In the genomic region with DNA sequence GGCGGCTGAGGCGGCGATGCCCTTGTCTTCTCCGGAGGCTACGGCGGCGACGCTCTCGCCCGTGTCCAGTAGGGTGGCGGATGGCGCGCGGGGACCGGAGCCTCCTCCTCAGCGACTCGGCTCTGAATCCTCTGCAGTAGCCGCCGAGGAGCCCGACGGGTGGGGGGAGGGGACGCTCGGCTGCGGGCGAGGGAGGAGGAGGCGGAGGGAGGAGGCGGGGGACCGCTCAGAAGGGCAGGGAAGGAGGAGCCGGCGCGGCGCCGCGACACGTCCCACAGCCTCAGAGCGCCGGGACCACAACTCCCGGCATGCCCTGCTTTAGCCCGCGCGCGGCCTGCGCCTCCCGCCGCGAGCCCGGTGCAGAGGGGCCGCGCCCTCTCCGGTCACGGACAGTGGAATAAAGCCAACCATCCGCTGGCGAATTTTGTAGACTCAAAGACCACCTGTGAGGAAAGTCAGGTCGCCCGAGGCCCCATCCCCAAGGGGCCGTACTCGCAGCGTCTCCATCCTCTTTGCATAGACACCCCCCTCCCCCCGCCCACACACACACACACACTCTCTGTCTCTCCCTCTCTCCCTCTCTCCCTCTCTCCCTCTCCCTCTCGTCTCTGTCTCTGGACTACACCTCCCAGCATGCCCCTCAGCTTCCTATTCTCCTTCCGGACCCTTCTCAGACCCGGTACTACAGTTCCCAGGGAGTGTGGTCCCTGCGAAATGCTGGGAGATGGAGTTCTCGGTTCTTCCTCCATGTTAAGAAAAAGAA, we compare ENCODE assay signal across 8 cellular contexts. TPM values are rescaled to one million over a fixed set of nuclear protein-coding genes. Genes with fewer than 3 reads are reported as not detected.
DNase-seq lines count a peak whose midpoint lies in the region; ATAC-seq, FAIRE-seq and TF ChIP-seq lines count a peak whose summit lies in the region.

A gene with protein sequence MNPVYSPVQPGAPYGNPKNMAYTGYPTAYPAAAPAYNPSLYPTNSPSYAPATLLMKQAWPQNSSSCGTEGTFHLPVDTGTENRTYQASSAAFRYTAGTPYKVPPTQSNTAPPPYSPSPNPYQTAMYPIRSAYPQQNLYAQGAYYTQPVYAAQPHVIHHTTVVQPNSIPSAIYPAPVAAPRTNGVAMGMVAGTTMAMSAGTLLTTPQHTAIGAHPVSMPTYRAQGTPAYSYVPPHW (minus strand): TSS at position 157 of the 763 bp plus-strand sequence. CDS start 129,638 bp downstream, outside the sequence.

- DNase-seq in Caco-2 (peak; percentile 98 to 99), HTR-8/SVneo (ENCODE audit: insufficient read length, low spot score) (peak; percentile 98), NOMO-1 treated with DMSO at 0.1 percent for 48 hours (lab: John Stamatoyannopoulos, UW; ENCODE audit: unreplicated experiment) (peak; percentile 96), medulla oblongata (ENCODE audit: extremely low spot score) (peak; percentile 100)
- peak; percentile 81 to 87 for DNase-seq in activated CD8-positive, alpha-beta memory T cell treated with anti-CD3 and anti-CD28 coated beads for 4 hours (ENCODE audit: low read depth in 2 of 2)
- peak; percentile 81 to 83 (median 82) for DNase-seq in effector memory CD8-positive, alpha-beta T cell
- DNase-seq in stimulated activated CD8-positive, alpha-beta memory T cell treated with anti-CD3 and anti-CD28 coated beads, Interleukin-12 subunit alpha, Interleukin-12 subunit beta, amount 100 ng/mL, for 1 hour (ENCODE audit: low read depth) = peak; percentile 87

- H3K27ac Mint-ChIP-seq in Caco-2 (ENCODE audit: unreplicated experiment) = peak within 1 kb of the TSS; percentile 74
- peak within 1 kb of the TSS; percentile 95 to 96 for H3K27ac Mint-ChIP-seq in effector memory CD8-positive, alpha-beta T cell

- no peaks in the 10 kb centered on the region for H3K36me3 ChIP-seq in Caco-2 (ENCODE audit: control insufficient read depth, insufficient read depth, low read length)

- 0 out of 2 replicates have a peak, but pooled peaks cover 5% of the 10 kb centered on the region for H3K4me1 ChIP-seq in Caco-2

- peak; percentile 94 for ATAC-seq in GM21360 (IDR thresholded peaks at IDR 0.05; ENCODE audit: unreplicated experiment)
- peak; percentile 90 for ATAC-seq in effector memory CD8-positive, alpha-beta T cell (replicated peaks)

- H3K36me3 Mint-ChIP-seq in Caco-2 (ENCODE audit: insufficient read depth, unreplicated experiment) = no peaks in the 10 kb centered on the region
- H3K36me3 Mint-ChIP-seq in effector memory CD8-positive, alpha-beta T cell (ENCODE audit: insufficient read depth) = peaks cover 16% of the 10 kb centered on the region

- peak; percentile 46 to 53 for TF ChIP-seq CTCF in Caco-2 (IDR thresholded peaks at IDR 0.05; ENCODE audit: insufficient read depth in 1 of 2, low read depth in 1 of 2, low read length in 1 of 2, severe bottlenecking in 1 of 2, unreplicated experiment in 1 of 2)

- H3K9me3 Mint-ChIP-seq in Caco-2 (ENCODE audit: unreplicated experiment) = no peaks in the 10 kb centered on the region
- H3K9me3 Mint-ChIP-seq in effector memory CD8-positive, alpha-beta T cell = no peaks in the 10 kb centered on the region

- FAIRE-seq in HTR-8/SVneo (lab: Jason Lieb, UNC) = peak; percentile 95

- H3K27me3 ChIP-seq in Caco-2 (replicated peaks; ENCODE audit: control insufficient read depth, insufficient read depth, low read length) = no peaks in the 10 kb centered on the region

- H3K4me3 Mint-ChIP-seq in Caco-2 (ENCODE audit: unreplicated experiment) = peak within 1 kb of the TSS; percentile 87
- peak within 1 kb of the TSS; percentile 87 to 92 for H3K4me3 Mint-ChIP-seq in effector memory CD8-positive, alpha-beta T cell

- H3K27me3 Mint-ChIP-seq in Caco-2 (ENCODE audit: insufficient read depth, unreplicated experiment) = no peaks in the 10 kb centered on the region
- H3K27me3 Mint-ChIP-seq in effector memory CD8-positive, alpha-beta T cell = peaks cover 0 to under 1% of the 10 kb centered on the region in 2 donors

- intact Hi-C loops in Caco-2 (cut with micrococcal nuclease; ENCODE audit: unreplicated experiment) = loop anchor here (1.0 to 10.0 kb wide), 7 partner anchors 27 to 278 kb away; a partner anchor contains a TSS

- H3K4me1 Mint-ChIP-seq in Caco-2 (ENCODE audit: low read depth, unreplicated experiment) = peaks cover 20% of the 10 kb centered on the region
- H3K4me1 Mint-ChIP-seq in effector memory CD8-positive, alpha-beta T cell (ENCODE audit: low read depth in 2 of 2) = peaks cover 21 to 32% of the 10 kb centered on the region in 2 donors

- CTCF ChIA-PET in Caco-2 (lab: Charles Lee) = interaction anchor here (0.6 to 1.6 kb wide), 10 partner anchors 12 to 1084 kb away, joined by 3 to 16 read pairs (median 4); a partner anchor contains a TSS

- POLR2A ChIA-PET in Caco-2 (lab: Charles Lee) = interaction anchor here (0.5 to 0.7 kb wide), 5 partner anchors 15 to 291 kb away, joined by 3 to 8 read pairs (median 4); a partner anchor contains a TSS

- H3K9me3 ChIP-seq in Caco-2 = no peaks in the 10 kb centered on the region

- peak within 1 kb of the TSS; percentile 88 for H3K4me3 ChIP-seq in Caco-2 (ENCODE audit: low read depth, low read length)

- no TSS peak for BruUV-seq in Caco-2 (replicated peaks; lab: Mats Ljungman, UMichigan)

RNA-seq across cellular contexts. Expression of the gene that starts here (rescaled TPM):
- total RNA-seq in Caco-2 (2022) = 46.0 and 50.2 TPM in 2 replicates

Comparison
In these comparisons a context has a peak if more than half of its experiments do, and no peak if none do; other contexts are left out.
1. Peak in every context shown above with its lines: DNase-seq, ATAC-seq and H3K4me3 ChIP-seq.